Comparison of ENCODE assay signal across 1 cellular context in genomic region chr9:114332474-114333040, GRCh38.
TF ChIP-seq lines count a peak whose summit lies in the region.

No MANE protein-coding gene starts in this region.

TF ChIP-seq in GM12891, 5 proteins besides CTCF, POLR2A, EP300 and RAD21:
- peak; percentile 40; the same call in 1 of the 2 replicates for TF ChIP-seq POLR2AphosphoS5 (IDR thresholded peaks at IDR 0.05; ENCODE audit: low read depth, low read length)
